ENCODE assay signal across 1 cellular context in the genomic region with DNA sequence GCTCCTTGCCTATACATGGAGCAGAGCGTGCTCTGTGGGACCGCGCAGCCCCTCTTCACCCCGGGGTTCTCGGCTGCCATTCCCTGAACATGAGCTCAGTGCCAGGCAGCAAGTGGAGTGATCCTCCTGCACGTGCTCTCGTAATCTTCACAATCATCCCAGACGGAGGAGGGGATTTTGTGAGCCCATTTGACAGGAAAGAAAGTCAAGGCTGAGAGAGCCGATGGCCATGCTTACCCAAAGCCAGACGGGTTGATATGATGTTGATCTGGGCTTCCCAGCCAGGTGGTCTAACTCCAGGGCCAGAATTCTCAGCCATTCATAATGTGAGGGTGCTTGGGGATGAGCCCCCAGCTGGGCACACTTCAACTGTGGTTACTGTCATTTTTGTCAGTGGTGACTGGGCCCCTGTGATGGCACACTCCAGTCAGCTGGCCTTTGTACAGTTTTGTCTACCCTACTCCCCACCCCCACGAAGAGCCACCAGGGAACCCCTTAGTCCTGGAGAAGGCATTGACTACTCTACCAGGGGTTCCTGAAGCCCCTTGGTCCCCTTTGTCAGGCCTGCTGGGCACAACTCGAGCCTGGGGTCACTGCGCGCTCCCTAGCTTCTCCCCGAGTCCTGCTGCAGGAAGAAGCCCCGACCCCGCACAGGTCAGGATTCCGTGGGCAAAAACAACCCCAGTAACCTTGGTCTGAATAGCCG.
TF ChIP-seq lines count a peak whose summit lies in the region.

No MANE protein-coding gene starts in this region.

TF ChIP-seq in WTC11, 78 proteins besides CTCF, POLR2A, EP300 and RAD21 (continued from another document):
- TF ChIP-seq PREB (CRISPR knock-in tag; IDR thresholded peaks at IDR 0.05; ENCODE audit: borderline replicate concordance) (no peak), SMAD3 (CRISPR knock-in tag; IDR thresholded peaks at IDR 0.05; ENCODE audit: borderline replicate concordance) (no peak), HMGA2 (CRISPR knock-in tag; IDR thresholded peaks at IDR 0.05) (no peak), NFATC4 (CRISPR knock-in tag; IDR thresholded peaks at IDR 0.05) (no peak)
